Comparison of ENCODE assay signal across 8 cellular contexts in the genomic region with DNA sequence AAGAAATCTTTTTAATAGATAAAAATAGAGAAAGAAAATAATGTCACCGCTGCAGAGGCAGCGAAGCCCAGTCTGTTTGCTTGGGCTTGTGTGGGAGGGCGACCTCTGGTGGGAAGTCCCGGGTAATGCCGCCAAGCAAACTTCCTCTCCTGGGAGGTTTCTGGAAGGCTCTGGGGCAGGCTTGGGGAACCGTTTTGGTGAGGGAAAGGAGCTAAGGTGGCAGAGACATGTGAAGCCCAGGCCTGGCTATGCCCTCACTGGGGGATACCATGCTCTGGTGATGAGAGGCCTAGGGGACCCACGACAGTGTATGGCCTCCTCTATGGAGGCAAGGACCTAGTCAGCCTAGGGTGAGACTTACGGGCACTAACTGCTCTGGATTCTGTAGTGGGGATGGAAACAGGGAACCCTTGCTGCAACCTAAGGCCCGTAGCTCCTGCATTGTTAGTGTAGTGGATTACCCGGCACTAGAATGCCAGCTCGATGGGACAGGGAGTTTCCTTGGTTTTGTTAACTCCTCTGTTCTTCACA.
DNase-seq lines count a peak whose midpoint lies in the region; ATAC-seq and TF ChIP-seq lines count a peak whose summit lies in the region.

No MANE protein-coding gene starts in this region.

- no peaks in the 10 kb centered on the region for H3K9me3 ChIP-seq in mucosa of stomach (ENCODE audit: control insufficient read depth, low read length)

- DNase-seq in NCI-H510A treated with DMSO at 0.1 percent for 48 hours (lab: John Stamatoyannopoulos, UW) (peak; percentile 59), NCI-H510A (lab: John Stamatoyannopoulos, UW) (no peak), HFFc6 (peak; percentile 48), NCI-H1694 treated with DMSO at 0.1 percent for 48 hours (lab: John Stamatoyannopoulos, UW) (peak; percentile 11), erythroblast (lab: John Stamatoyannopoulos, UW) (peak; percentile 39 to 59), superior temporal gyrus (ENCODE audit: extremely low spot score) (peak; percentile 84)
- DNase-seq in activated CD8-positive, alpha-beta T cell treated with anti-CD3 and anti-CD28 coated beads, Interleukin-2, amount 10 ng/mL, durations not matched to agents 7 days and 5 days = peak; percentile 52

- ATAC-seq in activated CD8-positive, alpha-beta T cell treated with anti-CD3 and anti-CD28 coated beads, Interleukin-2, amount 10 ng/mL, durations not matched to agents 7 days and 5 days = peak; percentile 47

- H3K4me1 Mint-ChIP-seq in HFFc6 (ENCODE audit: low read depth) = peaks cover 22% of the 10 kb centered on the region
- H3K4me1 Mint-ChIP-seq in activated CD8-positive, alpha-beta T cell treated with anti-CD3 and anti-CD28 coated beads, Interleukin-2, amount 10 ng/mL, durations not matched to agents 7 days and 5 days (ENCODE audit: low read depth) = no peaks in the 10 kb centered on the region

- CTCF ChIA-PET in activated CD8-positive, alpha-beta T cell treated with anti-CD3 and anti-CD28 coated beads, Interleukin-2, amount 10 ng/mL, durations not matched to agents 7 days and 5 days (lab: Charles Lee) = interaction anchor here (1.0 to 1.4 kb wide), 2 partner anchors 9 to 26 kb away, joined by 3 to 6 read pairs; no protein-coding TSS in a partner anchor

- H3K9me3 Mint-ChIP-seq in HFFc6 = peaks cover 19% of the 10 kb centered on the region; the same call in 1 of the 2 replicates
- no peaks in the 10 kb centered on the region for H3K9me3 Mint-ChIP-seq in activated CD8-positive, alpha-beta T cell treated with anti-CD3 and anti-CD28 coated beads, Interleukin-2, amount 10 ng/mL, durations not matched to agents 7 days and 5 days (ENCODE audit: insufficient read depth)

- no peak overlapping the region for H3K27ac Mint-ChIP-seq in HFFc6
- no peak overlapping the region for H3K27ac Mint-ChIP-seq in activated CD8-positive, alpha-beta T cell treated with anti-CD3 and anti-CD28 coated beads, Interleukin-2, amount 10 ng/mL, durations not matched to agents 7 days and 5 days

- POLR2A ChIA-PET in activated CD8-positive, alpha-beta T cell treated with anti-CD3 and anti-CD28 coated beads, Interleukin-2, amount 10 ng/mL, durations not matched to agents 7 days and 5 days (lab: Charles Lee) = no interaction called here

- H3K4me3 ChIP-seq in mucosa of stomach (ENCODE audit: low read length) = no peak overlapping the region

- peak overlapping the region; percentile 24 for H3K9ac ChIP-seq in mucosa of stomach (ENCODE audit: low read length)

- no peaks in the 10 kb centered on the region for H3K27me3 ChIP-seq in mucosa of stomach (ENCODE audit: control insufficient read depth, insufficient read depth, low read length)

- no peaks in the 10 kb centered on the region for H3K36me3 ChIP-seq in mucosa of stomach (ENCODE audit: control insufficient read depth, insufficient read depth, low read length)

- TF ChIP-seq POLR2A in erythroblast (IDR thresholded peaks at IDR 0.05; ENCODE audit: low read length) = no peak

- H3K36me3 Mint-ChIP-seq in HFFc6 (ENCODE audit: low read depth) = 0 out of 2 replicates have a peak, but pooled peaks cover 6% of the 10 kb centered on the region
- H3K36me3 Mint-ChIP-seq in activated CD8-positive, alpha-beta T cell treated with anti-CD3 and anti-CD28 coated beads, Interleukin-2, amount 10 ng/mL, durations not matched to agents 7 days and 5 days (ENCODE audit: low read depth) = no peaks in the 10 kb centered on the region

- peaks cover 17% of the 10 kb centered on the region for H3K4me1 ChIP-seq in mucosa of stomach (ENCODE audit: control insufficient read depth, insufficient read depth, low read length)

- H3K4me3 Mint-ChIP-seq in HFFc6 = no peak overlapping the region; the same call in 1 of the 2 replicates
- H3K4me3 Mint-ChIP-seq in activated CD8-positive, alpha-beta T cell treated with anti-CD3 and anti-CD28 coated beads, Interleukin-2, amount 10 ng/mL, durations not matched to agents 7 days and 5 days = no peak overlapping the region

- H3K27me3 Mint-ChIP-seq in HFFc6 (ENCODE audit: insufficient read depth) = peaks cover 1% of the 10 kb centered on the region
- H3K27me3 Mint-ChIP-seq in activated CD8-positive, alpha-beta T cell treated with anti-CD3 and anti-CD28 coated beads, Interleukin-2, amount 10 ng/mL, durations not matched to agents 7 days and 5 days (ENCODE audit: low read depth) = no peaks in the 10 kb centered on the region

- peak; percentile 93 for TF ChIP-seq CTCF in HFFc6 (IDR thresholded peaks at IDR 0.05)
